In genomic region chr19:34263745-34264237, GRCh38 we compare ENCODE assay signal across 26 cellular contexts. TPM values are rescaled to one million over a fixed set of nuclear protein-coding genes. Genes with fewer than 3 reads are reported as not detected.
A peak's percentile ranks its signal among the peaks of the same experiment; 100 is the strongest.
DNase-seq lines count a peak whose midpoint lies in the region; ATAC-seq, FAIRE-seq and TF ChIP-seq lines count a peak whose summit lies in the region.
"Had no signal": no experiment of that assay in that cellular context is flagged by ENCODE, and none has a peak within 500 bp of the region (broad histone marks: within the 10 kb centered on the region; RNA-seq: fewer than 3 reads in every experiment).

No MANE protein-coding gene starts in this region.

- no peak overlapping the region for H2AK5ac ChIP-seq in H9 (ENCODE audit: insufficient read length, low read length)

- H3K14ac ChIP-seq in H9 (ENCODE audit: insufficient read depth, low read length), result no peak overlapping the region

- H4K91ac ChIP-seq in H9 (ENCODE audit: insufficient read length, low read depth, low read length), result no peak overlapping the region

- H3K36me3 ChIP-seq in body of pancreas (replicated peaks in 1 of 2; ENCODE audit: insufficient read depth in 1 of 2, low read depth in 2 of 2) (no peaks in the 10 kb centered on the region), pancreas (no peaks in the 10 kb centered on the region), aorta (ENCODE audit: control insufficient read depth in 1 of 2, insufficient read depth in 2 of 2, low read length in 1 of 2) (no peaks in the 10 kb centered on the region), sigmoid colon (no peaks in the 10 kb centered on the region)
- H3K36me3 ChIP-seq: adrenal gland had no signal

- no peak overlapping the region for H3K4ac ChIP-seq in H9 (ENCODE audit: low read depth, low read length)

- peak overlapping the region; percentile 30 for H3K27ac Mint-ChIP-seq in activated CD4-positive, alpha-beta T cell treated with anti-CD3 and anti-CD28 coated beads for 36 hours
- H3K27ac Mint-ChIP-seq in H9, result peak overlapping the region in 2 of 3 experiments; percentile 59 to 77; a peak in 4 of 7 replicates
- H3K27ac Mint-ChIP-seq: T-helper 2 cell treated with Interferon-gamma antibody and Interleukin-4, amounts not matched to agents 5 μg/mL and 100 μg/mL, for 36 hours had no signal

- peaks cover 1% of the 10 kb centered on the region; the same call in 1 of the 2 replicates for H3K79me2 ChIP-seq in H9 (ENCODE audit: insufficient read depth, low read length)

- no peak overlapping the region for H3K18ac ChIP-seq in H9 (ENCODE audit: insufficient read length, low read depth, low read length)

- H2BK20ac ChIP-seq in H9 (ENCODE audit: low read depth, low read length, poor library complexity, severe bottlenecking), result no peak overlapping the region

- no peaks in the 10 kb centered on the region for H3K9me3 Mint-ChIP-seq in activated CD4-positive, alpha-beta T cell treated with anti-CD3 and anti-CD28 coated beads for 36 hours (ENCODE audit: low read depth)
- H3K9me3 Mint-ChIP-seq in H9, result no peaks in the 10 kb centered on the region
- H3K9me3 Mint-ChIP-seq: T-helper 2 cell treated with Interferon-gamma antibody and Interleukin-4, amounts not matched to agents 5 μg/mL and 100 μg/mL, for 36 hours had no signal

- H2BK120ac ChIP-seq in H9 (ENCODE audit: low read depth, low read length, poor library complexity, severe bottlenecking), result no peak overlapping the region

- WGBS in H9 (ENCODE audit: extremely low coverage, insufficient read length, low lambda C conversion rate), result no CpG with 5 or more reads among the region's 8 CpGs
- 61 to 69% methylated on average over 8 of the region's 8 CpGs for WGBS in body of pancreas, 2 donors
- 60 to 62% methylated on average over 8 of the region's 8 CpGs for WGBS in pancreas, 2 donors
- 75 to 78% methylated on average over 8 of the region's 8 CpGs for WGBS in aorta, 2 donors
- WGBS in sigmoid colon, 2 donors, result 76 to 88% methylated on average over 8 of the region's 8 CpGs

- H3K4me3 ChIP-seq in body of pancreas (no peak overlapping the region), pancreas (no peak overlapping the region), aorta (ENCODE audit: low read length in 2 of 2) (no peak overlapping the region), sigmoid colon (no peak overlapping the region)
- H3K4me3 ChIP-seq: adrenal gland, lung had no signal

- H3K4me2 ChIP-seq in H9 (ENCODE audit: insufficient read depth, insufficient read length, low read length), result no peak overlapping the region

- H3K9ac ChIP-seq in H9 (ENCODE audit: extremely low read depth, insufficient read length, low read length), result no peak overlapping the region

- H3K23me2 ChIP-seq in H9 (ENCODE audit: insufficient read length, low read depth, low read length, poor library complexity, severe bottlenecking), result no peaks in the 10 kb centered on the region

- no peak for ATAC-seq in activated CD4-positive, alpha-beta T cell treated with anti-CD3 and anti-CD28 coated beads for 36 hours
- ATAC-seq in body of pancreas (peak; percentile 20), pancreas (peak in 3 of 4 donors; percentile 39 to 59 (median 58)), aorta (ENCODE audit: low FRiP score) (no peak)

- FAIRE-seq in pancreas (lab: Jason Lieb, UNC), result no peak
- FAIRE-seq: endometrium, GM18507, H54 had no signal

- H3K4me1 Mint-ChIP-seq in activated CD4-positive, alpha-beta T cell treated with anti-CD3 and anti-CD28 coated beads for 36 hours, result peaks cover 54% of the 10 kb centered on the region
- H3K4me1 Mint-ChIP-seq in H9, result peaks cover 34 to 42% of the 10 kb centered on the region in 2 experiments

- no peak for TF ChIP-seq CTCF in H9 (conservative IDR thresholded peaks at IDR 0.05)
- no peak for TF ChIP-seq CTCF in body of pancreas (IDR thresholded peaks at IDR 0.05)
- no peak for TF ChIP-seq CTCF in pancreas (IDR thresholded peaks at IDR 0.05)
- TF ChIP-seq CTCF in sigmoid colon (IDR thresholded peaks at IDR 0.05), result no peak

- H3T11ph ChIP-seq in H9 (ENCODE audit: low read length), result no peak overlapping the region

- no peak overlapping the region for H2AFZ ChIP-seq in H9 (ENCODE audit: low read length)

- intact Hi-C loops in activated CD4-positive, alpha-beta T cell treated with anti-CD3 and anti-CD28 coated beads for 36 hours (cut with DNase I, micrococcal nuclease), result no loop called here
- intact Hi-C loops in body of pancreas (cut with DNase I) (no loop called here), pancreas (cut with DNase I) (no loop called here), aorta (cut with DNase I) (no loop called here), sigmoid colon (cut with DNase I) (no loop called here)

- H4K8ac ChIP-seq in H9 (replicated peaks; ENCODE audit: insufficient read length, low read depth, low read length), result no peak overlapping the region

- H3K9me3 ChIP-seq in H9 (ENCODE audit: control insufficient read depth, low read depth, low read length) (no peaks in the 10 kb centered on the region), body of pancreas (no peaks in the 10 kb centered on the region), pancreas (no peaks in the 10 kb centered on the region), aorta (ENCODE audit: control insufficient read depth, low read length) (no peaks in the 10 kb centered on the region), sigmoid colon (no peaks in the 10 kb centered on the region)
- H3K9me3 ChIP-seq: adrenal gland had no signal

- H3K4me3 Mint-ChIP-seq in activated CD4-positive, alpha-beta T cell treated with anti-CD3 and anti-CD28 coated beads for 36 hours, result no peak overlapping the region
- no peak overlapping the region for H3K4me3 Mint-ChIP-seq in H9
- H3K4me3 Mint-ChIP-seq: T-helper 2 cell treated with Interferon-gamma antibody and Interleukin-4, amounts not matched to agents 5 μg/mL and 100 μg/mL, for 36 hours had no signal

- POLR2A ChIA-PET in activated CD4-positive, alpha-beta T cell treated with anti-CD3 and anti-CD28 coated beads for 36 hours (lab: Charles Lee), result no interaction called here

- TF ChIP-seq EP300 in sigmoid colon (IDR thresholded peaks at IDR 0.05), result no peak

- H3K27me3 ChIP-seq in H9 (ENCODE audit: insufficient read depth, low read length) (no peaks in the 10 kb centered on the region), body of pancreas (no peaks in the 10 kb centered on the region), pancreas (no peaks in the 10 kb centered on the region), aorta (ENCODE audit: control insufficient read depth in 1 of 2, insufficient read depth in 2 of 2, low read length in 1 of 2) (no peaks in the 10 kb centered on the region), sigmoid colon (no peaks in the 10 kb centered on the region)
- H3K27me3 ChIP-seq: adrenal gland had no signal

- H4K5ac ChIP-seq in H9 (ENCODE audit: insufficient read length, low read depth, low read length), result no peak overlapping the region

- no peak overlapping the region for H3K56ac ChIP-seq in H9 (ENCODE audit: insufficient read length, low read depth, low read length)

- H2BK12ac ChIP-seq in H9 (ENCODE audit: insufficient read length, low read depth, low read length), result no peak overlapping the region

- H3K27ac ChIP-seq in H9 (ENCODE audit: insufficient read length, low read depth, low read length) (no peak overlapping the region), body of pancreas (no peak overlapping the region), pancreas (no peak overlapping the region), aorta (ENCODE audit: low read depth in 1 of 2, low read length in 2 of 2) (peak overlapping the region in 1 of 2 donors; percentile 3), sigmoid colon (no peak overlapping the region)
- H3K27ac ChIP-seq: adrenal gland had no signal

- peaks cover 12% of the 10 kb centered on the region for H3K36me3 Mint-ChIP-seq in activated CD4-positive, alpha-beta T cell treated with anti-CD3 and anti-CD28 coated beads for 36 hours (ENCODE audit: low read depth)
- peaks cover 0 to 3% (median 0%) of the 10 kb centered on the region in 3 experiments; a peak in 4 of 7 replicates for H3K36me3 Mint-ChIP-seq in H9 (ENCODE audit: insufficient read depth in 1 of 3, low read depth in 3 of 3)

- H3K27me3 Mint-ChIP-seq in activated CD4-positive, alpha-beta T cell treated with anti-CD3 and anti-CD28 coated beads for 36 hours, result no peaks in the 10 kb centered on the region
- H3K27me3 Mint-ChIP-seq in H9 (ENCODE audit: low read depth), result no peaks in the 10 kb centered on the region

- no peaks in the 10 kb centered on the region for H4K20me1 ChIP-seq in H9 (ENCODE audit: control insufficient read depth, insufficient read depth, insufficient read length)

- H3K23ac ChIP-seq in H9 (ENCODE audit: insufficient read length, low read depth, low read length), result no peak overlapping the region

- no peak for DNase-seq in activated CD4-positive, alpha-beta T cell treated with anti-CD3 and anti-CD28 coated beads for 36 hours
- no peak for DNase-seq in activated CD4-positive, alpha-beta T cell treated with anti-CD3 and anti-CD28 coated beads, Interleukin-2, amount 50 U/mL, for 1 hour
- DNase-seq in H9 (no peak), body of pancreas (no peak), pancreas (no peak), DMS114 treated with DMSO at 0.1 percent for 48 hours (lab: John Stamatoyannopoulos, UW; ENCODE audit: unreplicated experiment) (no peak), aorta (no peak), sigmoid colon (no peak)
- DNase-seq: activated CD4-positive, alpha-beta T cell treated with anti-CD3 and anti-CD28 coated beads, Interleukin-2, amount 50 U/mL, for 4 hours; activated CD8-positive, alpha-beta memory T cell treated with anti-CD3 and anti-CD28 coated beads, Interleukin-2, amount 50 U/mL, for 48 hours; activated effector memory CD4-positive, alpha-beta T cell treated with Interleukin-2 at 50 U/mL for 16 hours; adrenal gland; cortex of kidney; DMS79; GF-D8; islet precursor cell; NCI-H1092 treated with DMSO at 0.1 percent for 48 hours; NCI-H1930; NCI-H526; stimulated activated CD4-positive, alpha-beta T cell treated with anti-CD3 and anti-CD28 coated beads, Interleukin-15, amount 100 ng/mL, for 24 hours; trophoblast cell had no signal

- no peak for TF ChIP-seq POLR2A in body of pancreas (IDR thresholded peaks at IDR 0.05)
- TF ChIP-seq POLR2A in sigmoid colon (IDR thresholded peaks at IDR 0.05), result no peak

- no peaks in the 10 kb centered on the region for H3K79me1 ChIP-seq in H9 (ENCODE audit: insufficient read depth, low read depth, low read length, poor library complexity, severe bottlenecking)

- no peak overlapping the region for H2BK5ac ChIP-seq in H9 (ENCODE audit: insufficient read length, low read length)

- CTCF ChIA-PET in activated CD4-positive, alpha-beta T cell treated with anti-CD3 and anti-CD28 coated beads for 36 hours (lab: Charles Lee), result interaction anchor here (0.8 to 1.1 kb wide), 2 partner anchors 9 to 11 kb away, joined by 3 to 4 read pairs; no protein-coding TSS in a partner anchor

- H3K4me1 ChIP-seq in H9 (ENCODE audit: insufficient read depth, low read length) (peaks cover 9% of the 10 kb centered on the region; the same call in 1 of the 2 replicates), body of pancreas (peaks cover 50% of the 10 kb centered on the region), pancreas (peaks cover 12 to 43% (median 28%) of the 10 kb centered on the region in 3 donors), aorta (ENCODE audit: control insufficient read depth in 1 of 2, insufficient read depth in 2 of 2, low read length in 2 of 2) (peaks cover 5 to 6% of the 10 kb centered on the region in 2 donors), sigmoid colon (peaks cover 0 to 38% (median 27%) of the 10 kb centered on the region in 4 donors)

- H2BK15ac ChIP-seq in H9 (ENCODE audit: low read depth, low read length), result no peak overlapping the region

RNA-seq across cellular contexts. Expression of gene GARRE1, which starts 9.4 kb away (rescaled TPM):
- 10 to 100 TPM; 14.6 to 16.1 TPM for total RNA-seq in activated CD4-positive, alpha-beta T cell treated with anti-CD3 and anti-CD28 coated beads for 36 hours
- total RNA-seq in H9 (2021) (20.5 and 24.1 TPM in 2 replicates), body of pancreas (10 to 100 TPM; 17.1 to 26.4 TPM), pancreas (10 to 100 TPM in 5 of 6 donors, 1 to 10 TPM in 1; 7.4 to 18.3 (median 12.0) TPM), aorta (10 to 100 TPM; 49.0 to 73.2 TPM), sigmoid colon (10 to 100 TPM; 11.1 to 20.2 (median 14.5) TPM)
- polyA plus RNA-seq in pancreas (1 to 10 TPM; 8.2 to 9.3 TPM), aorta (10 to 100 TPM in 1 of 2 donors, 1 to 10 TPM in 1; 3.0 to 11.3 TPM), sigmoid colon (10 to 100 TPM in 1 of 3 donors, 1 to 10 TPM in 2; 3.5 to 10.7 (median 4.2) TPM)

Comparison
In these comparisons a context has a peak if more than half of its experiments do, and no peak if none do; other contexts are left out.
1. ATAC-seq: peak in body of pancreas (single experiment) and pancreas (3 of 4); none in activated CD4-positive, alpha-beta T cell treated with anti-CD3 and anti-CD28 coated beads for 36 hours (single experiment) and aorta (single experiment).